In the genomic region with DNA sequence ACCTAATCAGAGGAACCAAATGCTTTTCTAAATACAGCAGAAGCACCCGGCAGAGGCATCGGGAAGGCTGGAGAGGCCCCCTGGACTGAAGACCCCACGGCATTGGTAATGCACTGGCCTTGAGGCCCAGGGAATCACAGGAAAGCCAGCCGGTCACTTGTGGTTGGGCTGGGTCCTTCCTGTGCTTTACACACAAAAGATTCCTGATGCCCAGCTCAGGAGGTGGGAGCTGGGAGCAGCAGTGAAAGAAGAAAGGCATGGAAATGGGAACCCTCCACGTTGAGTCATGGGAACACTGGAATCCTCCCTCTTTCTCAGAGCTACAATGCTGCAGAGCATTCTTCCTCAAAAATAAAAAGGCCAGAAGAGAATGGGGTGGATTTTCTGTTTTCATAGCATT, we compare ENCODE assay signal across 17 cellular contexts.
DNase-seq lines count a peak whose midpoint lies in the region; ATAC-seq and TF ChIP-seq lines count a peak whose summit lies in the region.
"Had no signal": no experiment of that assay in that cellular context is flagged by ENCODE, and none has a peak within 500 bp of the region (broad histone marks: within the 10 kb centered on the region; RNA-seq: fewer than 3 reads in every experiment).

No MANE protein-coding gene starts in this region.

- peak overlapping the region; percentile 94 for H3K27ac Mint-ChIP-seq in activated naive CD8-positive, alpha-beta T cell treated with anti-CD3 and anti-CD28 coated beads for 36 hours

- peaks cover 17% of the 10 kb centered on the region for H3K4me1 Mint-ChIP-seq in activated naive CD8-positive, alpha-beta T cell treated with anti-CD3 and anti-CD28 coated beads for 36 hours

- no peaks in the 10 kb centered on the region for H3K36me3 ChIP-seq in left ventricle myocardium inferior
- H3K36me3 ChIP-seq: esophagus muscularis mucosa had no signal

- H3K27ac ChIP-seq in left ventricle myocardium inferior (replicated peaks), result peak overlapping the region; percentile 66
- H3K27ac ChIP-seq: coronary artery, esophagus muscularis mucosa had no signal

- H3K9me3 ChIP-seq in left ventricle myocardium inferior (replicated peaks), result no peaks in the 10 kb centered on the region
- H3K9me3 ChIP-seq: esophagus muscularis mucosa had no signal

- peak overlapping the region; percentile 53 for H3K4me3 ChIP-seq in left ventricle myocardium inferior
- H3K4me3 ChIP-seq: esophagus muscularis mucosa, lung, smooth muscle cell had no signal

- no peaks in the 10 kb centered on the region for H3K27me3 Mint-ChIP-seq in activated naive CD8-positive, alpha-beta T cell treated with anti-CD3 and anti-CD28 coated beads for 36 hours

- no peaks in the 10 kb centered on the region for H3K27me3 ChIP-seq in left ventricle myocardium inferior (ENCODE audit: low read depth)
- H3K27me3 ChIP-seq: esophagus muscularis mucosa had no signal

- no peaks in the 10 kb centered on the region for H3K9me3 Mint-ChIP-seq in activated naive CD8-positive, alpha-beta T cell treated with anti-CD3 and anti-CD28 coated beads for 36 hours

- peaks cover 26% of the 10 kb centered on the region for H3K4me1 ChIP-seq in left ventricle myocardium inferior

- no peaks in the 10 kb centered on the region for H3K36me3 Mint-ChIP-seq in activated naive CD8-positive, alpha-beta T cell treated with anti-CD3 and anti-CD28 coated beads for 36 hours

- ATAC-seq in Right ventricle myocardium inferior, result no peak
- ATAC-seq in GM18517 (IDR thresholded peaks at IDR 0.05; ENCODE audit: unreplicated experiment), result no peak

- no peak overlapping the region for H3K4me3 Mint-ChIP-seq in activated naive CD8-positive, alpha-beta T cell treated with anti-CD3 and anti-CD28 coated beads for 36 hours

- no peak for TF ChIP-seq CTCF in left ventricle myocardium inferior (IDR thresholded peaks at IDR 0.05; ENCODE audit: borderline replicate concordance)

- intact Hi-C loops in left ventricle myocardium inferior (cut with micrococcal nuclease) (no loop called here), Right ventricle myocardium inferior (cut with DNase I) (no loop called here)

- no peak for DNase-seq in left ventricle myocardium inferior
- no peak for DNase-seq in Right ventricle myocardium inferior (ENCODE audit: missing footprints)
- no peak for DNase-seq in activated naive CD8-positive, alpha-beta T cell treated with anti-CD3 and anti-CD28 coated beads for 36 hours
- peak; percentile 23 for DNase-seq in kidney glomerular epithelial cell (lab: John Stamatoyannopoulos, UW)
- DNase-seq in hypothalamus (lab: John Stamatoyannopoulos, UW), result no peak
- no peak for DNase-seq in T-helper 9 cell
- DNase-seq in stimulated activated CD4-positive, alpha-beta T cell treated with anti-CD3 and anti-CD28 coated beads, Interleukin-2, amount 100 ng/mL, for 48 hours, result no peak
- DNase-seq: amniotic stem cell, KBM-7, NCI-H1105 treated with DMSO at 0.1 percent for 48 hours, SIG-M5, substantia nigra had no signal
